In the genomic region with DNA sequence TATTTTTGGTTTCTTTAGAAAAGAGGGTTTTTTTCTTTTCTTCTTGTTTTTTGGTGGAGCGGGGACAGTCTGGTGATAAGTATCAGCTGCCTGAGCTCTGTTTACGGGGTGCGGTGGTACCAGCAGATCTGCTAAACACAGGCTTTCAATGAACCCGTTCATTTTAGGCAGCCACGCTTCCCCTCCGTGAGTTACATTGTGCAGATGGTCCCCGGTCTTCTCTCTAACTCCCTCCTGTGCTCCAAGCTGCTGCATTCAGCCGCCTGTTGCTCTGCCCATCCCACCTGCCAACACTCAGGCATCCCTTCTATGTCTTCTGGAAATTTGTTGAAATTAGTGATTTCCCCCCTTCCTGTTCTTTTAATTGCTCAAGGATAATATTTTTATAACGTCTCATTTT, we compare ENCODE assay signal across 18 cellular contexts.
A peak's percentile ranks its signal among the peaks of the same experiment; 100 is the strongest.
DNase-seq lines count a peak whose midpoint lies in the region; TF ChIP-seq lines count a peak whose summit lies in the region.
"Had no signal": no experiment of that assay in that cellular context is flagged by ENCODE, and none has a peak within 500 bp of the region (broad histone marks: within the 10 kb centered on the region; RNA-seq: fewer than 3 reads in every experiment).

No MANE protein-coding gene starts in this region.

- no peaks in the 10 kb centered on the region for H3K9me3 Mint-ChIP-seq in neural progenitor cell
- H3K9me3 Mint-ChIP-seq in activated T-cell treated with anti-CD3 and anti-CD28 coated beads, Interleukin-2, amount 50 U/mL, for 24 hours, result peaks cover 10% of the 10 kb centered on the region

- H3K4me3 ChIP-seq in neural progenitor cell, result no peak overlapping the region
- H3K4me3 ChIP-seq in PC-9, result no peak overlapping the region
- H3K4me3 ChIP-seq: A549, BLaER1, GM23248 had no signal

- H3K9me2 ChIP-seq in PC-9 (ENCODE audit: insufficient read depth), result no peaks in the 10 kb centered on the region

- no peaks in the 10 kb centered on the region for H3K36me3 Mint-ChIP-seq in neural progenitor cell
- no peaks in the 10 kb centered on the region for H3K36me3 Mint-ChIP-seq in activated T-cell treated with anti-CD3 and anti-CD28 coated beads, Interleukin-2, amount 50 U/mL, for 24 hours (ENCODE audit: low read depth)
- H3K36me3 Mint-ChIP-seq: CD14-positive monocyte; CD4-positive, alpha-beta memory T cell had no signal

- no peaks in the 10 kb centered on the region for H3K9me3 ChIP-seq in neural progenitor cell (ENCODE audit: low read depth)
- H3K9me3 ChIP-seq in PC-9 (ENCODE audit: insufficient read depth, low read depth), result no peaks in the 10 kb centered on the region
- H3K9me3 ChIP-seq: A549 had no signal

- H4K20me1 ChIP-seq in neural progenitor cell (ENCODE audit: low read depth) (no peaks in the 10 kb centered on the region), PC-9 (ENCODE audit: insufficient read depth) (no peaks in the 10 kb centered on the region)
- H4K20me1 ChIP-seq: BLaER1 had no signal

- H3K36me3 ChIP-seq in neural progenitor cell, result no peaks in the 10 kb centered on the region
- H3K36me3 ChIP-seq in PC-9 (ENCODE audit: low read depth), result no peaks in the 10 kb centered on the region
- H3K36me3 ChIP-seq: BLaER1 had no signal

- no TSS peak for BruUV-seq in PC-9 (replicated peaks; lab: Mats Ljungman, UMichigan)

- H3K27me3 Mint-ChIP-seq in neural progenitor cell (ENCODE audit: insufficient read depth, low read depth), result peaks cover 3% of the 10 kb centered on the region
- H3K27me3 Mint-ChIP-seq in activated T-cell treated with anti-CD3 and anti-CD28 coated beads, Interleukin-2, amount 50 U/mL, for 24 hours, result no peaks in the 10 kb centered on the region

- H3F3A ChIP-seq in neural progenitor cell (ENCODE audit: low read depth) (no peaks in the 10 kb centered on the region), PC-9 (ENCODE audit: insufficient read depth, low read depth) (no peaks in the 10 kb centered on the region)

- peaks cover 3% of the 10 kb centered on the region for H3K4me1 Mint-ChIP-seq in neural progenitor cell
- H3K4me1 Mint-ChIP-seq in activated T-cell treated with anti-CD3 and anti-CD28 coated beads, Interleukin-2, amount 50 U/mL, for 24 hours (ENCODE audit: low read depth), result no peaks in the 10 kb centered on the region
- H3K4me1 Mint-ChIP-seq: CD14-positive monocyte; CD4-positive, alpha-beta memory T cell had no signal

- H3K27me3 ChIP-seq in neural progenitor cell, result no peaks in the 10 kb centered on the region
- peaks cover 30% of the 10 kb centered on the region for H3K27me3 ChIP-seq in PC-9 (ENCODE audit: insufficient read depth, low read depth)
- H3K27me3 ChIP-seq: BLaER1 had no signal

- no peak overlapping the region for H3K4me2 ChIP-seq in neural progenitor cell
- no peak overlapping the region for H3K4me2 ChIP-seq in PC-9
- H3K4me2 ChIP-seq: A549, BLaER1 had no signal

- POLR2A ChIA-PET in PC-9 (lab: Charles Lee; ENCODE audit: unreplicated experiment), result no interaction called here

- CTCF ChIA-PET in PC-9 (lab: Charles Lee), result no interaction called here

- H3K4me1 ChIP-seq in neural progenitor cell (peaks cover 9% of the 10 kb centered on the region), PC-9 (replicated peaks; ENCODE audit: insufficient read depth) (no peaks in the 10 kb centered on the region)
- H3K4me1 ChIP-seq: A549 had no signal

- H3K4me3 Mint-ChIP-seq in neural progenitor cell, result no peak overlapping the region
- no peak overlapping the region for H3K4me3 Mint-ChIP-seq in activated T-cell treated with anti-CD3 and anti-CD28 coated beads, Interleukin-2, amount 50 U/mL, for 24 hours
- H3K4me3 Mint-ChIP-seq: CD14-positive monocyte; CD4-positive, alpha-beta memory T cell had no signal

- H2AFZ ChIP-seq in neural progenitor cell (replicated peaks) (peak overlapping the region; percentile 97), PC-9 (no peak overlapping the region)
- H2AFZ ChIP-seq: GM23248 had no signal

- H3K27ac Mint-ChIP-seq in neural progenitor cell, result no peak overlapping the region
- no peak overlapping the region for H3K27ac Mint-ChIP-seq in activated T-cell treated with anti-CD3 and anti-CD28 coated beads, Interleukin-2, amount 50 U/mL, for 24 hours
- H3K27ac Mint-ChIP-seq: CD14-positive monocyte; CD4-positive, alpha-beta memory T cell had no signal

- H3K27ac ChIP-seq in neural progenitor cell, result no peak overlapping the region
- H3K27ac ChIP-seq in PC-9, result no peak overlapping the region
- H3K27ac ChIP-seq: 22Rv1, A549, BLaER1, GM23248 had no signal

- peak; percentile 58 for DNase-seq in DMS 273 (lab: John Stamatoyannopoulos, UW; ENCODE audit: unreplicated experiment)
- no peak for DNase-seq in DMS 273 treated with DMSO at 0.1 percent for 48 hours (lab: John Stamatoyannopoulos, UW)
- DNase-seq in cerebellar nuclear complex (lab: John Stamatoyannopoulos, UW), result peak; percentile 77 to 87
- no peak for DNase-seq in neural progenitor cell (ENCODE audit: low spot score)
- DNase-seq in PC-9, result no peak
- DNase-seq in middle frontal gyrus (ENCODE audit: extremely low spot score, low spot score), result no peak
- DNase-seq in activated T-cell treated with anti-CD3 and anti-CD28 coated beads, Interleukin-2, amount 50 U/mL, for 24 hours, result no peak
- DNase-seq: AML-193; CD4-positive, alpha-beta memory T cell; DMS53; DND-41; EL; GM23248; H7 had no signal

- intact Hi-C loops in PC-9 (cut with micrococcal nuclease; ENCODE audit: unreplicated experiment), result no loop called here

- H3K79me2 ChIP-seq in neural progenitor cell (ENCODE audit: low read depth), result no peaks in the 10 kb centered on the region
- H3K79me2 ChIP-seq in PC-9 (ENCODE audit: low read depth), result no peaks in the 10 kb centered on the region

- H3K9ac ChIP-seq in neural progenitor cell, result no peak overlapping the region
- H3K9ac ChIP-seq: BLaER1, GM23248 had no signal

- TF ChIP-seq CTCF in neural progenitor cell (IDR thresholded peaks at IDR 0.05) (no peak), PC-9 (conservative IDR thresholded peaks at IDR 0.05) (no peak)

Comparison
In these comparisons a context has a peak if more than half of its experiments do, and no peak if none do; other contexts are left out.
1. DNase-seq: peak in DMS 273 (single experiment) and cerebellar nuclear complex (2 of 2); none in DMS 273 treated with DMSO at 0.1 percent for 48 hours (single experiment), neural progenitor cell (single experiment), PC-9 (0 of 2), middle frontal gyrus (single experiment) and activated T-cell treated with anti-CD3 and anti-CD28 coated beads, Interleukin-2, amount 50 U/mL, for 24 hours (single experiment).